1 cellular context compared by ENCODE assay signal in the genomic region with DNA sequence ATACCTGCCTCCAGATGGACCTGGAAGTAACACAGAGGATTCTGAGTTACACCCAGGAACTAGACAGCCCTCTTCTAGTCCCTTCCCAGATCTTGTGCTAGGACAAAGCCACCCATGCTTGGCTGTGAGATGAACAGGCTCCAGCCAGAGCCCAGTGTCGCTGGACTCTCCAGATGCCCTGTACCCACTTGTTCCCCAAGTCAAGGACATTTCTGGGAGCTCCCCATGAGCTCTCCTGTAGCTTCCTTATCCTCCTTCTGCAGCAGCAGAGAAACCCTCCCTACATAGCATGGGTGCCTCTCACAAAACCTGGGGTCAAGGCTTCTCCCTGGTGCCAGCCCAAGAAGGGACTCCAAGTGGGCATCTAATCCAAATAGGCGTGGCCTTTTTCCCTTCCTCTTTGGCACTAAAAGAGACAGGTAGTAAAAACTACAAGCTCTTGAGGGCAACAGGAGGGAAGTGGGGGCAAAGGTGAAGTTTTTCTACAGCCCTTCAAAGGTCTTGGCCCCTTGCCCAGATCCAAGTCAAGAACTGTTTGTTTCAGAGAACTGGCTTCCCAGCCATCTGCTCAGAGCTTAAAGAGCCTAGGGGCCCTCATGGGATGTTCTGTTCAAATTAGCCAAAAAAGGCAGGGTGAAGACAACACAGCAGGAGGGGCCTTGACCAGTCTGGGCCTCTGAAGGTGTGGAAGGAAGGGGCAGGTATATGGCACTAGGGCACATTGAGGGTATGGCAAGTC.
TF ChIP-seq lines count a peak whose summit lies in the region.

No MANE protein-coding gene starts in this region.

TF ChIP-seq in SK-N-SH treated with all-trans-retinoic acid at 6 μM for 48 hours, 23 proteins besides CTCF, POLR2A, EP300 and RAD21 (continued from another document):
- TF ChIP-seq, protein P1, sequence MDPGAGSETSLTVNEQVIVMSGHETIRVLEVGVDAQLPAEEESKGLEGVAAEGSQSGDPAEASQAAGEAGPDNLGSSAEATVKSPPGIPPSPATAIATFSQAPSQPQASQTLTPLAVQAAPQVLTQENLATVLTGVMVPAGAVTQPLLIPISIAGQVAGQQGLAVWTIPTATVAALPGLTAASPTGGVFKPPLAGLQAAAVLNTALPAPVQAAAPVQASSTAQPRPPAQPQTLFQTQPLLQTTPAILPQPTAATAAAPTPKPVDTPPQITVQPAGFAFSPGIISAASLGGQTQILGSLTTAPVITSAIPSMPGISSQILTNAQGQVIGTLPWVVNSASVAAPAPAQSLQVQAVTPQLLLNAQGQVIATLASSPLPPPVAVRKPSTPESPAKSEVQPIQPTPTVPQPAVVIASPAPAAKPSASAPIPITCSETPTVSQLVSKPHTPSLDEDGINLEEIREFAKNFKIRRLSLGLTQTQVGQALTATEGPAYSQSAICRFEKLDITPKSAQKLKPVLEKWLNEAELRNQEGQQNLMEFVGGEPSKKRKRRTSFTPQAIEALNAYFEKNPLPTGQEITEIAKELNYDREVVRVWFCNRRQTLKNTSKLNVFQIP (CRISPR knock-in tag; IDR thresholded peaks at IDR 0.05; ENCODE audit: borderline replicate concordance, low read depth) = no peak
- TF ChIP-seq ZNF565 (CRISPR knock-in tag; conservative IDR thresholded peaks at IDR 0.05; ENCODE audit: low read depth) (no peak), ZNF70 (CRISPR knock-in tag; IDR thresholded peaks at IDR 0.05) (no peak), RARB (CRISPR knock-in tag; IDR thresholded peaks at IDR 0.05) (no peak), TOX (CRISPR knock-in tag; IDR thresholded peaks at IDR 0.05; ENCODE audit: borderline replicate concordance) (no peak), OSR1 (CRISPR knock-in tag; IDR thresholded peaks at IDR 0.05) (no peak), ZNF8 (CRISPR knock-in tag; IDR thresholded peaks at IDR 0.05) (no peak)
- TF ChIP-seq, protein P2, sequence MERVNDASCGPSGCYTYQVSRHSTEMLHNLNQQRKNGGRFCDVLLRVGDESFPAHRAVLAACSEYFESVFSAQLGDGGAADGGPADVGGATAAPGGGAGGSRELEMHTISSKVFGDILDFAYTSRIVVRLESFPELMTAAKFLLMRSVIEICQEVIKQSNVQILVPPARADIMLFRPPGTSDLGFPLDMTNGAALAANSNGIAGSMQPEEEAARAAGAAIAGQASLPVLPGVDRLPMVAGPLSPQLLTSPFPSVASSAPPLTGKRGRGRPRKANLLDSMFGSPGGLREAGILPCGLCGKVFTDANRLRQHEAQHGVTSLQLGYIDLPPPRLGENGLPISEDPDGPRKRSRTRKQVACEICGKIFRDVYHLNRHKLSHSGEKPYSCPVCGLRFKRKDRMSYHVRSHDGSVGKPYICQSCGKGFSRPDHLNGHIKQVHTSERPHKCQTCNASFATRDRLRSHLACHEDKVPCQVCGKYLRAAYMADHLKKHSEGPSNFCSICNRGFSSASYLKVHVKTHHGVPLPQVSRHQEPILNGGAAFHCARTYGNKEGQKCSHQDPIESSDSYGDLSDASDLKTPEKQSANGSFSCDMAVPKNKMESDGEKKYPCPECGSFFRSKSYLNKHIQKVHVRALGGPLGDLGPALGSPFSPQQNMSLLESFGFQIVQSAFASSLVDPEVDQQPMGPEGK (CRISPR knock-in tag; IDR thresholded peaks at IDR 0.05; ENCODE audit: borderline replicate concordance) = no peak
- TF ChIP-seq, protein P3, sequence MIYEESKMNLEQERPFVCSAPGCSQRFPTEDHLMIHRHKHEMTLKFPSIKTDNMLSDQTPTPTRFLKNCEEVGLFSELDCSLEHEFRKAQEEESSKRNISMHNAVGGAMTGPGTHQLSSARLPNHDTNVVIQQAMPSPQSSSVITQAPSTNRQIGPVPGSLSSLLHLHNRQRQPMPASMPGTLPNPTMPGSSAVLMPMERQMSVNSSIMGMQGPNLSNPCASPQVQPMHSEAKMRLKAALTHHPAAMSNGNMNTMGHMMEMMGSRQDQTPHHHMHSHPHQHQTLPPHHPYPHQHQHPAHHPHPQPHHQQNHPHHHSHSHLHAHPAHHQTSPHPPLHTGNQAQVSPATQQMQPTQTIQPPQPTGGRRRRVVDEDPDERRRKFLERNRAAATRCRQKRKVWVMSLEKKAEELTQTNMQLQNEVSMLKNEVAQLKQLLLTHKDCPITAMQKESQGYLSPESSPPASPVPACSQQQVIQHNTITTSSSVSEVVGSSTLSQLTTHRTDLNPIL (CRISPR knock-in tag; IDR thresholded peaks at IDR 0.05; ENCODE audit: low read depth) = no peak
